In the genomic region with DNA sequence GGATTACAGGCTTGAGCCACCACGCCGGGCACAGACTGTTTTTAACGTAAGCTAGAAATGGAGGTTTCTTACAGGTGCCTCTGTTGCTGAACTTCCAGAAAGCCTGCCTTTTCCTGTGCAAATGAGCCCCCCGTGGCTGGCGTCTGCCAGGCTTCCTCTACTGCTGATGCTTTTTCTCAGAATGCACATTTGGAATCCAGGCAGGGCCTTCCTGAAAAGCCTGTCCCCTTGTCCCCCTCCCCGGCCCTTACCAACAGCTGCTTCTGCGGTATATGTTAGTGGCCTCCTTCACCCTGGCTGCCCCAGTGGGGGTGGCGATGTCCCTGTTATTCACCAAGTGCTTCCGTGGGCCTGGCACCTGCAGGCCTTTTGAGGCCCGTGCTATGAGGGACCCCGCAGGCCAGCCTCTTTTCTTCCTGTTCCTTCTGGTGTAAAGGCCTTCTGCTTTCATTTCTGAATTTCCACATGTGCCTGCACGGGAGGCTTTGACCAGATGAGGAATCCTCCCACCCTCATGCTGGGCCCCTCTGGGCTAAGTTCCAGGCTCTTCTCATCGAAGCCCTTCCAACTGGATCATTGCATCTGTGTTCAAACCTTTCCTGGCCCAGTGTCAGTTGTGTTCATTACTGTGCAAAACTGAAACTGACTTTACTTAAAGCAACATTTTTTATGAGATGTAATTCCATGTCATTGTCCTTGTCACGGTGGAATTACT, we compare ENCODE assay signal across 19 cellular contexts. TPM values are rescaled to one million over a fixed set of nuclear protein-coding genes. Genes with fewer than 3 reads are reported as not detected.
A peak's percentile ranks its signal among the peaks of the same experiment; 100 is the strongest.
DNase-seq lines count a peak whose midpoint lies in the region; ATAC-seq, FAIRE-seq and TF ChIP-seq lines count a peak whose summit lies in the region.
"Had no signal": no experiment of that assay in that cellular context is flagged by ENCODE, and none has a peak within 500 bp of the region (broad histone marks: within the 10 kb centered on the region; RNA-seq: fewer than 3 reads in every experiment).

No MANE protein-coding gene starts in this region.

- TF ChIP-seq CTCF in astrocyte of the cerebellum (IDR thresholded peaks at IDR 0.05; ENCODE audit: low read depth, low read length, missing control alignments) = no peak

- FAIRE-seq in urothelium cell line (lab: Jason Lieb, UNC) = no peak

- peak overlapping the region in 1 of 2 donors; percentile 17 for H3K4me3 Mint-ChIP-seq in stimulated activated naive B cell treated with anti-CD40 and anti-IgM and Interleukin-4, amounts not matched to agents 10 μg/mL and 1 μg/mL and 100 μg/mL, for 72 hours
- H3K4me3 Mint-ChIP-seq: stimulated activated naive CD8-positive, alpha-beta T cell treated with anti-CD3 and anti-CD28 coated beads, Interleukin-15, Interleukin-2, amounts not matched to agents 100 ng/mL and 50 ng/mL, for 24 hours had no signal

- peaks cover 21 to 27% of the 10 kb centered on the region in 2 donors for H3K4me1 Mint-ChIP-seq in stimulated activated naive B cell treated with anti-CD40 and anti-IgM and Interleukin-4, amounts not matched to agents 10 μg/mL and 1 μg/mL and 100 μg/mL, for 72 hours

- H3K9me3 Mint-ChIP-seq in stimulated activated naive B cell treated with anti-CD40 and anti-IgM and Interleukin-4, amounts not matched to agents 10 μg/mL and 1 μg/mL and 100 μg/mL, for 72 hours = no peaks in the 10 kb centered on the region
- H3K9me3 Mint-ChIP-seq: naive thymus-derived CD4-positive, alpha-beta T cell; stimulated activated naive CD8-positive, alpha-beta T cell treated with anti-CD3 and anti-CD28 coated beads, Interleukin-15, Interleukin-2, amounts not matched to agents 100 ng/mL and 50 ng/mL, for 24 hours had no signal

- no peaks in the 10 kb centered on the region for H3K27me3 Mint-ChIP-seq in stimulated activated naive B cell treated with anti-CD40 and anti-IgM and Interleukin-4, amounts not matched to agents 10 μg/mL and 1 μg/mL and 100 μg/mL, for 72 hours
- H3K27me3 Mint-ChIP-seq: naive thymus-derived CD4-positive, alpha-beta T cell; stimulated activated naive CD8-positive, alpha-beta T cell treated with anti-CD3 and anti-CD28 coated beads, Interleukin-15, Interleukin-2, amounts not matched to agents 100 ng/mL and 50 ng/mL, for 24 hours had no signal

- peak; percentile 30 for DNase-seq in activated CD8-positive, alpha-beta memory T cell treated with anti-CD3 and anti-CD28 coated beads, Interleukin-2, amount 50 U/mL, for 48 hours
- no peak for DNase-seq in activated CD8-positive, alpha-beta memory T cell treated with anti-CD3 and anti-CD28 coated beads, Interleukin-2, amount 50 U/mL, for 4 hours
- DNase-seq in astrocyte of the cerebellum (ENCODE audit: low read depth) (peak; percentile 72), iPS-NIHi11 (ENCODE audit: low spot score) (peak; percentile 55), occipital lobe (lab: John Stamatoyannopoulos, UW) (no peak), amniotic stem cell (lab: John Stamatoyannopoulos, UW) (no peak), urothelium cell line (ENCODE audit: low spot score) (no peak)
- no peak for DNase-seq in stimulated activated naive B cell treated with anti-CD40 and anti-IgM and Interleukin-4, amounts not matched to agents 10 μg/mL and 1 μg/mL and 100 μg/mL, for 72 hours
- DNase-seq: Calu3; GM23248; naive thymus-derived CD4-positive, alpha-beta T cell; NCI-H1436 treated with DMSO at 0.1 percent for 48 hours; NCI-H510A treated with DMSO at 0.1 percent for 48 hours; PC-9; right lobe of liver had no signal

- H3K4me3 ChIP-seq in astrocyte of the cerebellum (ENCODE audit: low read depth, low read length) = no peak overlapping the region
- H3K4me3 ChIP-seq: ascending aorta, GM23248, left lung, PC-9, right lobe of liver had no signal

- ATAC-seq in stimulated activated naive B cell treated with anti-CD40 and anti-IgM and Interleukin-4, amounts not matched to agents 10 μg/mL and 1 μg/mL and 100 μg/mL, for 72 hours (replicated peaks) = no peak
- ATAC-seq: left lung; naive thymus-derived CD4-positive, alpha-beta T cell had no signal

- peak overlapping the region; percentile 76 for H3K27ac Mint-ChIP-seq in stimulated activated naive B cell treated with anti-CD40 and anti-IgM and Interleukin-4, amounts not matched to agents 10 μg/mL and 1 μg/mL and 100 μg/mL, for 72 hours
- H3K27ac Mint-ChIP-seq: stimulated activated naive CD8-positive, alpha-beta T cell treated with anti-CD3 and anti-CD28 coated beads, Interleukin-15, Interleukin-2, amounts not matched to agents 100 ng/mL and 50 ng/mL, for 24 hours had no signal

- peaks cover 55 to 70% of the 10 kb centered on the region in 2 donors for H3K36me3 Mint-ChIP-seq in stimulated activated naive B cell treated with anti-CD40 and anti-IgM and Interleukin-4, amounts not matched to agents 10 μg/mL and 1 μg/mL and 100 μg/mL, for 72 hours

- in situ Hi-C loops in astrocyte of the cerebellum (cut with HindIII; ENCODE audit: low sequenced_read_pairs) = no loop called here

RNA-seq across cellular contexts. Expression of a gene that starts 10.4 kb away (rescaled TPM):
- 32.6 TPM for total RNA-seq in occipital lobe

RNA-seq across cellular contexts. Expression of a gene that starts 27.7 kb away (rescaled TPM):
- total RNA-seq in occipital lobe = 0.16 TPM
- total RNA-seq: A673, ascending aorta, Calu3, GM23248, left lung, PC-9 had no signal

RNA-seq across cellular contexts. Expression of a gene that starts 49.5 kb away (rescaled TPM):
- total RNA-seq in occipital lobe = 12.3 TPM
- total RNA-seq: A673; ascending aorta; Calu3; GM23248; left lung; naive thymus-derived CD4-positive, alpha-beta T cell; PC-9 had no signal

Comparison
In these comparisons a context has a peak if more than half of its experiments do, and no peak if none do; other contexts are left out.
1. DNase-seq: peak in activated CD8-positive, alpha-beta memory T cell treated with anti-CD3 and anti-CD28 coated beads, Interleukin-2, amount 50 U/mL, for 48 hours (single experiment), astrocyte of the cerebellum (single experiment) and iPS-NIHi11 (single experiment); none in activated CD8-positive, alpha-beta memory T cell treated with anti-CD3 and anti-CD28 coated beads, Interleukin-2, amount 50 U/mL, for 4 hours (single experiment), stimulated activated naive B cell treated with anti-CD40 and anti-IgM and Interleukin-4, amounts not matched to agents 10 μg/mL and 1 μg/mL and 100 μg/mL, for 72 hours (single experiment), occipital lobe (single experiment), amniotic stem cell (single experiment) and urothelium cell line (single experiment).